24 cellular contexts compared by ENCODE assay signal in the genomic region with DNA sequence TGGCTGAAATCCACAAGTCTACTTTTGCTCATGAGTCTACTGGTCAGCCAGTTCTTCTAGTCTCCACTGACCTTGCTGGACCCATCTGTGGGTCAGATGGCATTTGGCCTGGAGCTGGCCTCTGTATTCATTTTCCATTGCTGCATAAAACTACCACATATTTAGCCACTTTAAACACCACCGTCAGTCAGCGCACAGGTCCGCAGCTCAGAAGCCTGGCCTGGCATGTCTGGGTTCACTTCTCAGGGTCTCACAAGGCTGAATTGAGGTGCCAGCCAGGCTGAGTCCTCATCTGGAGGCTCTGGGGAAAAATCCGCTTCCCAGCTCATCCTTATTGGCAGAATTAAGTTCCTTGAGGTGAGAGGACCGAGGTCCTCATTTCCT. TPM values are rescaled to one million over a fixed set of nuclear protein-coding genes. Genes with fewer than 3 reads are reported as not detected.
DNase-seq lines count a peak whose midpoint lies in the region; FAIRE-seq and TF ChIP-seq lines count a peak whose summit lies in the region.
"Had no signal": no experiment of that assay in that cellular context is flagged by ENCODE, and none has a peak within 500 bp of the region (broad histone marks: within the 10 kb centered on the region; RNA-seq: fewer than 3 reads in every experiment).

No MANE protein-coding gene starts in this region.

- H3K9me3 ChIP-seq in H9 (ENCODE audit: control insufficient read depth, low read depth, low read length), result no peaks in the 10 kb centered on the region
- no peaks in the 10 kb centered on the region for H3K9me3 ChIP-seq in sigmoid colon
- H3K9me3 ChIP-seq in small intestine (ENCODE audit: control insufficient read depth, low read depth), result no peaks in the 10 kb centered on the region
- H3K9me3 ChIP-seq: A549 had no signal

- H2BK15ac ChIP-seq in H9 (ENCODE audit: low read depth, low read length), result no peak overlapping the region

- H3K4me1 ChIP-seq in H9 (ENCODE audit: insufficient read depth, low read length) (no peaks in the 10 kb centered on the region), sigmoid colon (no peaks in the 10 kb centered on the region), small intestine (ENCODE audit: control insufficient read depth in 2 of 2, insufficient read depth in 1 of 2, low read depth in 1 of 2, low read length in 1 of 2) (no peaks in the 10 kb centered on the region)
- H3K4me1 ChIP-seq: A549 had no signal

- no peak for TF ChIP-seq POLR2A in sigmoid colon (IDR thresholded peaks at IDR 0.05)

- no peak overlapping the region for H2BK120ac ChIP-seq in H9 (ENCODE audit: low read depth, low read length, poor library complexity, severe bottlenecking)

- H4K5ac ChIP-seq in H9 (ENCODE audit: insufficient read length, low read depth, low read length), result no peak overlapping the region

- H3K56ac ChIP-seq in H9 (ENCODE audit: insufficient read length, low read depth, low read length), result no peak overlapping the region

- H3K79me1 ChIP-seq in H9 (ENCODE audit: insufficient read depth, low read depth, low read length, poor library complexity, severe bottlenecking), result no peaks in the 10 kb centered on the region

- no CpG with 5 or more reads among the region's 5 CpGs for whole genome bisulfite sequencing in H9 (ENCODE audit: extremely low coverage, insufficient read length, low lambda C conversion rate)
- WGBS in sigmoid colon, 2 donors, result 92 to 95% methylated on average over 5 of the region's 5 CpGs
- 94 to 95% (median 94%) methylated on average over 5 of the region's 5 CpGs for WGBS in small intestine, 3 donors

- POLR2A ChIA-PET in HEK293T (lab: Yijun Ruan, JAX), result no interaction called here

- H3K36me3 ChIP-seq in sigmoid colon, result no peaks in the 10 kb centered on the region
- no peaks in the 10 kb centered on the region for H3K36me3 ChIP-seq in small intestine (ENCODE audit: control insufficient read depth in 2 of 2, insufficient read depth in 2 of 2, low read length in 2 of 2)

- no peak overlapping the region for H2AFZ ChIP-seq in H9 (ENCODE audit: low read length)

- H3K4me1 Mint-ChIP-seq in activated naive CD4-positive, alpha-beta T cell treated with anti-CD3 and anti-CD28 coated beads, Interleukin-2, amount 10 ng/mL, durations not matched to agents 7 days and 5 days, result peaks cover 33% of the 10 kb centered on the region
- H3K4me1 Mint-ChIP-seq in H9 (peaks cover 0 to 2% of the 10 kb centered on the region in 2 experiments; a peak in 2 of 4 replicates), endothelial cell (ENCODE audit: unreplicated experiment) (peaks cover 2% of the 10 kb centered on the region)

- H3K18ac ChIP-seq in H9 (ENCODE audit: insufficient read length, low read depth, low read length), result no peak overlapping the region

- H3K27ac ChIP-seq in H9 (ENCODE audit: insufficient read length, low read depth, low read length) (no peak overlapping the region), sigmoid colon (no peak overlapping the region), small intestine (ENCODE audit: low read depth in 1 of 2, low read length in 1 of 2) (no peak overlapping the region)
- H3K27ac ChIP-seq: A549 had no signal

- H3K4me2 ChIP-seq in H9 (ENCODE audit: insufficient read depth, insufficient read length, low read length), result no peak overlapping the region
- H3K4me2 ChIP-seq: A549 had no signal

- no peak overlapping the region for H2BK20ac ChIP-seq in H9 (ENCODE audit: low read depth, low read length, poor library complexity, severe bottlenecking)

- intact Hi-C loops in sigmoid colon (cut with DNase I), result no loop called here

- H2BK12ac ChIP-seq in H9 (ENCODE audit: insufficient read length, low read depth, low read length), result no peak overlapping the region

- H4K91ac ChIP-seq in H9 (ENCODE audit: insufficient read length, low read depth, low read length), result no peak overlapping the region

- H2AK5ac ChIP-seq in H9 (ENCODE audit: insufficient read length, low read length), result no peak overlapping the region

- no peak for TF ChIP-seq CTCF in H9 (conservative IDR thresholded peaks at IDR 0.05)
- TF ChIP-seq CTCF in endothelial cell (IDR thresholded peaks at IDR 0.05; ENCODE audit: unreplicated experiment), result no peak
- no peak for TF ChIP-seq CTCF in sigmoid colon (IDR thresholded peaks at IDR 0.05)

- H3K36me3 Mint-ChIP-seq in activated naive CD4-positive, alpha-beta T cell treated with anti-CD3 and anti-CD28 coated beads, Interleukin-2, amount 10 ng/mL, durations not matched to agents 7 days and 5 days, result peaks cover 3% of the 10 kb centered on the region
- H3K36me3 Mint-ChIP-seq in H9 (ENCODE audit: insufficient read depth in 1 of 3, low read depth in 3 of 3) (peaks cover 0 to 4% (median 3%) of the 10 kb centered on the region in 3 experiments; a peak in 2 of 7 replicates), endothelial cell (ENCODE audit: low read depth, unreplicated experiment) (no peaks in the 10 kb centered on the region)
- H3K36me3 Mint-ChIP-seq: CD8-positive, alpha-beta T cell had no signal

- no peak overlapping the region for H3K4me3 Mint-ChIP-seq in activated naive CD4-positive, alpha-beta T cell treated with anti-CD3 and anti-CD28 coated beads, Interleukin-2, amount 10 ng/mL, durations not matched to agents 7 days and 5 days
- no peak overlapping the region; a peak in 1 of 5 replicates for H3K4me3 Mint-ChIP-seq in H9
- H3K4me3 Mint-ChIP-seq in endothelial cell (ENCODE audit: unreplicated experiment), result no peak overlapping the region
- H3K4me3 Mint-ChIP-seq: CD8-positive, alpha-beta T cell had no signal

- no peaks in the 10 kb centered on the region for H3K79me2 ChIP-seq in H9 (ENCODE audit: insufficient read depth, low read length)

- H3K27me3 ChIP-seq in H9 (ENCODE audit: insufficient read depth, low read length) (no peaks in the 10 kb centered on the region), sigmoid colon (no peaks in the 10 kb centered on the region), small intestine (ENCODE audit: control insufficient read depth in 2 of 2, insufficient read depth in 2 of 2, low read length in 2 of 2) (no peaks in the 10 kb centered on the region)

- no peak for DNase-seq in activated naive CD4-positive, alpha-beta T cell treated with anti-CD3 and anti-CD28 coated beads, Interleukin-2, amount 10 ng/mL, durations not matched to agents 7 days and 5 days
- DNase-seq in activated naive CD4-positive, alpha-beta T cell treated with anti-CD3 and anti-CD28 coated beads, Interleukin-2, amount 50 U/mL, for 16 hours, result no peak
- DNase-seq in H9 (peak; percentile 17), endothelial cell (ENCODE audit: low spot score) (no peak), sigmoid colon (peak; percentile 35), HEK293T (ENCODE audit: extremely low spot score) (no peak), NCI-H1694 treated with DMSO at 0.1 percent for 48 hours (lab: John Stamatoyannopoulos, UW) (no peak), small intestine (no peak)
- DNase-seq: Calu3, EL, KBM-7, NCI-H187 treated with DMSO at 0.1 percent for 48 hours, NCI-H2227 treated with DMSO at 0.1 percent for 48 hours, NCI-H510A treated with DMSO at 0.1 percent for 48 hours, NCI-H774, SHP77 had no signal

- FAIRE-seq in small intestine (lab: Jason Lieb, UNC), result no peak
- FAIRE-seq: A549, GM12892, GM18507, HepG2 had no signal

- H3K14ac ChIP-seq in H9 (ENCODE audit: insufficient read depth, low read length), result no peak overlapping the region

- H3K4me3 ChIP-seq in sigmoid colon (no peak overlapping the region), small intestine (ENCODE audit: low read depth in 1 of 2, low read length in 2 of 2) (no peak overlapping the region)
- H3K4me3 ChIP-seq: A549 had no signal

- no peak overlapping the region for H3K4ac ChIP-seq in H9 (ENCODE audit: low read depth, low read length)

- TF ChIP-seq EP300 in sigmoid colon (IDR thresholded peaks at IDR 0.05), result no peak

- H4K8ac ChIP-seq in H9 (replicated peaks; ENCODE audit: insufficient read length, low read depth, low read length), result no peak overlapping the region

- no peaks in the 10 kb centered on the region for H3K9me3 Mint-ChIP-seq in activated naive CD4-positive, alpha-beta T cell treated with anti-CD3 and anti-CD28 coated beads, Interleukin-2, amount 10 ng/mL, durations not matched to agents 7 days and 5 days
- H3K9me3 Mint-ChIP-seq in H9 (peaks cover 5 to 11% of the 10 kb centered on the region in 2 experiments; a peak in 3 of 5 replicates), endothelial cell (ENCODE audit: unreplicated experiment) (no peaks in the 10 kb centered on the region)
- H3K9me3 Mint-ChIP-seq: CD8-positive, alpha-beta T cell had no signal

- CTCF ChIA-PET in activated naive CD4-positive, alpha-beta T cell treated with anti-CD3 and anti-CD28 coated beads, Interleukin-2, amount 10 ng/mL, durations not matched to agents 7 days and 5 days (lab: Charles Lee), result no interaction called here
- CTCF ChIA-PET in HEK293T (lab: Yijun Ruan, JAX), result interaction anchor here (0.6 kb wide), 1 partner anchor 113 kb away, joined by 4 read pairs; no protein-coding TSS in a partner anchor

- H3K27ac Mint-ChIP-seq in activated naive CD4-positive, alpha-beta T cell treated with anti-CD3 and anti-CD28 coated beads, Interleukin-2, amount 10 ng/mL, durations not matched to agents 7 days and 5 days, result peak overlapping the region; percentile 47
- H3K27ac Mint-ChIP-seq in H9 (no peak overlapping the region), endothelial cell (ENCODE audit: unreplicated experiment) (peak overlapping the region; percentile 57)
- H3K27ac Mint-ChIP-seq: CD8-positive, alpha-beta T cell had no signal

- H3K9ac ChIP-seq in H9 (ENCODE audit: extremely low read depth, insufficient read length, low read length), result no peak overlapping the region

- H3T11ph ChIP-seq in H9 (ENCODE audit: low read length), result no peak overlapping the region

- no peak overlapping the region for H2BK5ac ChIP-seq in H9 (ENCODE audit: insufficient read length, low read length)

- H3K23ac ChIP-seq in H9 (ENCODE audit: insufficient read length, low read depth, low read length), result no peak overlapping the region

- H3K23me2 ChIP-seq in H9 (ENCODE audit: insufficient read length, low read depth, low read length, poor library complexity, severe bottlenecking), result no peaks in the 10 kb centered on the region

- H3K27me3 Mint-ChIP-seq in activated naive CD4-positive, alpha-beta T cell treated with anti-CD3 and anti-CD28 coated beads, Interleukin-2, amount 10 ng/mL, durations not matched to agents 7 days and 5 days, result peaks cover 23% of the 10 kb centered on the region
- H3K27me3 Mint-ChIP-seq in H9 (ENCODE audit: low read depth) (peaks cover 14% of the 10 kb centered on the region), endothelial cell (ENCODE audit: unreplicated experiment) (peaks cover 1% of the 10 kb centered on the region)

- H4K20me1 ChIP-seq in H9 (ENCODE audit: control insufficient read depth, insufficient read depth, insufficient read length), result no peaks in the 10 kb centered on the region

TF ChIP-seq in HEK293T, 16 proteins besides CTCF, POLR2A, EP300 and RAD21:
- TF ChIP-seq ARNT (IDR thresholded peaks at IDR 0.05), result no peak

RNA-seq across cellular contexts. Expression of a gene that starts 54.7 kb away (rescaled TPM):
- total RNA-seq in H9 (2021) (1.2 TPM in 2 replicates), endothelial cell (ENCODE audit: unreplicated experiment) (0.51 TPM), sigmoid colon (not detected)
- polyA plus RNA-seq in sigmoid colon (under 1 TPM in 1 of 3 donors, not detected in 2; 0.23 TPM), small intestine (under 1 TPM in 1 of 3 donors, not detected in 2; 0.39 TPM)
- total RNA-seq: Calu3, H4, HepG2, OCI-LY7 had no signal
- polyA plus RNA-seq: BJ, HepG2 had no signal

Comparison
In these comparisons a context has a peak if more than half of its experiments do, and no peak if none do; other contexts are left out.
1. DNase-seq: peak in H9 (single experiment) and sigmoid colon (single experiment); none in activated naive CD4-positive, alpha-beta T cell treated with anti-CD3 and anti-CD28 coated beads, Interleukin-2, amount 10 ng/mL, durations not matched to agents 7 days and 5 days (single experiment), activated naive CD4-positive, alpha-beta T cell treated with anti-CD3 and anti-CD28 coated beads, Interleukin-2, amount 50 U/mL, for 16 hours (single experiment), endothelial cell (single experiment), HEK293T (single experiment), NCI-H1694 treated with DMSO at 0.1 percent for 48 hours (single experiment) and small intestine (single experiment).
2. H3K27ac Mint-ChIP-seq: peak in activated naive CD4-positive, alpha-beta T cell treated with anti-CD3 and anti-CD28 coated beads, Interleukin-2, amount 10 ng/mL, durations not matched to agents 7 days and 5 days (single experiment) and endothelial cell (single experiment); none in H9 (0 of 3).